In the genomic region with DNA sequence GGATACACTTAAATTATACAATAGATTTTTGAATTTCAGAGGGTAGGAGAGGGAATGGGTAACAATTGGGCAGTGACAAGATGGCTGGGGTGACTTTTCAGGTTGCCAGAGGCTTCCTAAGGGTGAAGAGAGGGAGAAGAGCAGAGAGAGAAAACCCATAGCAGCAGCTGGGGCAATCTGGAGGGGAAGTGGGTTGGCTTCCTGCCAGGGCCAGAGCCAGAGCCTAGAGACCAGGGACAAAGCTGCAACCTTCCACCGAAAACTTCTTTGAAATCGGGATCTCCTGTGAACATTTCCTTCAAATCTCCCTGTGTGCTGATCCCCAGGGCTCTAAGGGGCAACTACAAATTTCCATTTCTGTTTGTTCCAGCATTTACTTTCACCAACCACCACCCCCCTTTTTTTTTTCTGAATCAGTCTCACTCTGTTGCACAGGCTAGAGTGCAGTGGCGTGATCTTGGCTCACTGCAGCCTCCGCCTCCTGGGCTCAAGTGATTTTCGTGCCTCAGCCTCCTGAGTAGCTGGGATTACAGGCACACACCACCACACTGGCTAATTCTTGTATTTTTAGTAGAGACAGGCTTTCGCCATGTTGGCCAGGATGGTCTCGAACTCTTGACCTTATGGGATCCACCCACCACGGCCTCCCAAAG, we compare ENCODE assay signal across 8 cellular contexts. TPM values are rescaled to one million over a fixed set of nuclear protein-coding genes. Genes with fewer than 3 reads are reported as not detected.
A peak's percentile ranks its signal among the peaks of the same experiment; 100 is the strongest.
DNase-seq lines count a peak whose midpoint lies in the region; ATAC-seq and TF ChIP-seq lines count a peak whose summit lies in the region.

No MANE protein-coding gene starts in this region.

- H3K36me3 ChIP-seq in gastroesophageal sphincter = no peaks in the 10 kb centered on the region
- H3K36me3 ChIP-seq in thoracic aorta = no peaks in the 10 kb centered on the region
- H3K36me3 ChIP-seq in testis (ENCODE audit: low read depth, missing control alignments) = no peaks in the 10 kb centered on the region

- TF ChIP-seq EP300 in gastroesophageal sphincter (IDR thresholded peaks at IDR 0.05) = no peak

- H3K27me3 Mint-ChIP-seq in activated B cell treated with CpG ODN at 0.5 μM for 24 hours = no peaks in the 10 kb centered on the region

- no peaks in the 10 kb centered on the region for H3K9me3 Mint-ChIP-seq in activated B cell treated with CpG ODN at 0.5 μM for 24 hours

- peaks cover 5% of the 10 kb centered on the region for H3K36me3 Mint-ChIP-seq in activated B cell treated with CpG ODN at 0.5 μM for 24 hours (ENCODE audit: low read depth)

- 36 to 60% methylated on average over 3 to 6 of the region's 8 CpGs for whole genome bisulfite sequencing in gastroesophageal sphincter (ENCODE audit: low coverage in 1 of 2), 2 donors
- 75% methylated on average over 8 of the region's 8 CpGs for WGBS in testis, 2 donors

- POLR2A ChIA-PET in activated B cell treated with CpG ODN at 0.5 μM for 24 hours (lab: Charles Lee) = interaction anchor here (0.6 to 13.9 kb wide), 5 partner anchors 8 to 302 kb away, joined by 3 to 204 read pairs (median 4); a partner anchor contains a TSS

- H3K4me1 Mint-ChIP-seq in activated B cell treated with CpG ODN at 0.5 μM for 24 hours = peaks cover 51% of the 10 kb centered on the region

- peak overlapping the region in 3 of 4 donors; percentile 96 to 98 (median 97) for H3K27ac ChIP-seq in gastroesophageal sphincter
- H3K27ac ChIP-seq in thoracic aorta = peak overlapping the region; percentile 88 to 99
- H3K27ac ChIP-seq in testis = peak overlapping the region in 1 of 2 donors; percentile 94

- TF ChIP-seq POLR2A in gastroesophageal sphincter (IDR thresholded peaks at IDR 0.05) (no peak), testis (IDR thresholded peaks at IDR 0.05) (no peak)

- peak overlapping the region; percentile 25 for H3K4me3 Mint-ChIP-seq in activated B cell treated with CpG ODN at 0.5 μM for 24 hours

- H3K4me1 ChIP-seq in gastroesophageal sphincter (peaks cover 0 to 91% (median 33%) of the 10 kb centered on the region in 3 donors), thoracic aorta (ENCODE audit: control insufficient read depth in 1 of 2, low read depth in 2 of 2) (peaks cover 28 to 60% of the 10 kb centered on the region in 2 donors), testis (peaks cover 50% of the 10 kb centered on the region)

- no peak for ATAC-seq in Right ventricle myocardium inferior
- ATAC-seq in activated B cell treated with CpG ODN at 0.5 μM for 24 hours (ENCODE audit: low read depth) = no peak
- ATAC-seq in gastroesophageal sphincter = no peak
- no peak for ATAC-seq in thoracic aorta (ENCODE audit: insufficient number of reproducible peaks, low FRiP score, low read depth)
- ATAC-seq in GM21717 (IDR thresholded peaks at IDR 0.05; ENCODE audit: unreplicated experiment) = no peak

- H3K4me3 ChIP-seq in gastroesophageal sphincter = no peak overlapping the region
- no peak overlapping the region for H3K4me3 ChIP-seq in thoracic aorta
- H3K4me3 ChIP-seq in testis = no peak overlapping the region

- intact Hi-C loops in Right ventricle myocardium inferior (cut with DNase I) (no loop called here), cardiac septum (cut with DNase I) (no loop called here), activated B cell treated with CpG ODN at 0.5 μM for 24 hours (cut with micrococcal nuclease) (no loop called here), testis (cut with DNase I; ENCODE audit: low total_unique reads) (no loop called here)

- DNase-seq in Right ventricle myocardium inferior (ENCODE audit: missing footprints) (peak; percentile 84), cardiac septum (ENCODE audit: low spot score) (no peak), activated B cell treated with CpG ODN at 0.5 μM for 24 hours (no peak), thoracic aorta (ENCODE audit: low spot score) (no peak), GM19240 (ENCODE audit: insufficient read length, low spot score) (no peak), testis (no peak)

- H3K9me3 ChIP-seq in gastroesophageal sphincter (no peaks in the 10 kb centered on the region), thoracic aorta (no peaks in the 10 kb centered on the region), testis (no peaks in the 10 kb centered on the region)

- CTCF ChIA-PET in activated B cell treated with CpG ODN at 0.5 μM for 24 hours (lab: Charles Lee) = no interaction called here

- H3K27me3 ChIP-seq in gastroesophageal sphincter = no peaks in the 10 kb centered on the region
- no peaks in the 10 kb centered on the region for H3K27me3 ChIP-seq in thoracic aorta (replicated peaks; ENCODE audit: insufficient read depth)
- H3K27me3 ChIP-seq in testis = no peaks in the 10 kb centered on the region

- peak overlapping the region; percentile 73 for H3K27ac Mint-ChIP-seq in activated B cell treated with CpG ODN at 0.5 μM for 24 hours

- no peak for TF ChIP-seq CTCF in activated B cell treated with CpG ODN at 0.5 μM for 24 hours (IDR thresholded peaks at IDR 0.05)
- no peak for TF ChIP-seq CTCF in gastroesophageal sphincter (IDR thresholded peaks at IDR 0.05)
- no peak for TF ChIP-seq CTCF in thoracic aorta (IDR thresholded peaks at IDR 0.05)
- no peak for TF ChIP-seq CTCF in testis (IDR thresholded peaks at IDR 0.05)

RNA-seq across cellular contexts. Expression of a gene that starts 3.1 kb away (rescaled TPM):
- total RNA-seq in Right ventricle myocardium inferior (25.8 TPM), cardiac septum (21.0 TPM), activated B cell treated with CpG ODN at 0.5 μM for 24 hours (0.29 and 0.69 TPM in 2 replicates), gastroesophageal sphincter (100 to 1,000 TPM in 3 of 4 donors, 10 to 100 TPM in 1; 94.1 to 257 (median 174) TPM), thoracic aorta (100 to 1,000 TPM; 231 to 309 TPM), testis (10 to 100 TPM; 29.2 to 50.7 TPM)
- 35.9 TPM for polyA plus RNA-seq in testis (ENCODE audit: insufficient read depth, low read depth, low replicate concordance)

RNA-seq across cellular contexts. Expression of a gene that starts 3.9 kb away (rescaled TPM):
- total RNA-seq in Right ventricle myocardium inferior = 411 TPM
- total RNA-seq in cardiac septum = 339 TPM
- 243 and 265 TPM in 2 replicates for total RNA-seq in activated B cell treated with CpG ODN at 0.5 μM for 24 hours
- total RNA-seq in gastroesophageal sphincter = 100 to 1,000 TPM; 201 to 353 (median 221) TPM
- total RNA-seq in thoracic aorta = 100 to 1,000 TPM; 147 to 272 TPM
- total RNA-seq in testis = 100 to 1,000 TPM; 220 to 262 TPM
- 297 TPM for polyA plus RNA-seq in testis (ENCODE audit: insufficient read depth, low read depth, low replicate concordance)

RNA-seq across cellular contexts. Expression of a gene that starts 11.2 kb away (rescaled TPM):
- total RNA-seq in Right ventricle myocardium inferior (4.5 TPM), cardiac septum (1.1 TPM), activated B cell treated with CpG ODN at 0.5 μM for 24 hours (2.2 and 2.6 TPM in 2 replicates), gastroesophageal sphincter (1 to 10 TPM; 1.2 to 6.1 (median 1.9) TPM), thoracic aorta (1 to 10 TPM; 1.5 to 2.6 TPM), testis (10 to 100 TPM in 1 of 2 donors, 1 to 10 TPM in 1; 5.3 to 13.4 TPM)
- polyA plus RNA-seq in testis (ENCODE audit: insufficient read depth, low read depth, low replicate concordance) = 11.5 TPM

RNA-seq across cellular contexts. Expression of a gene that starts 23.9 kb away (rescaled TPM):
- total RNA-seq in Right ventricle myocardium inferior = 9.9 TPM
- 11.7 TPM for total RNA-seq in cardiac septum
- 14.9 and 15.2 TPM in 2 replicates for total RNA-seq in activated B cell treated with CpG ODN at 0.5 μM for 24 hours
- 10 to 100 TPM; 16.2 to 31.7 (median 23.0) TPM for total RNA-seq in gastroesophageal sphincter
- total RNA-seq in thoracic aorta = 10 to 100 TPM in 1 of 2 donors, 1 to 10 TPM in 1; 7.8 to 10.8 TPM
- total RNA-seq in testis = 100 to 1,000 TPM; 227 to 294 TPM
- 784 TPM for polyA plus RNA-seq in testis (ENCODE audit: insufficient read depth, low read depth, low replicate concordance)

RNA-seq across cellular contexts. Expression of a gene that starts 42.6 kb away (rescaled TPM):
- total RNA-seq in Right ventricle myocardium inferior (32.7 TPM), cardiac septum (40.3 TPM), activated B cell treated with CpG ODN at 0.5 μM for 24 hours (84.4 and 92.1 TPM in 2 replicates), gastroesophageal sphincter (10 to 100 TPM; 16.7 to 39.4 (median 30.3) TPM), thoracic aorta (10 to 100 TPM; 68.2 to 84.4 TPM), testis (10 to 100 TPM; 64.8 to 73.9 TPM)
- polyA plus RNA-seq in testis (ENCODE audit: insufficient read depth, low read depth, low replicate concordance) = 81.9 TPM

Comparison
In these comparisons a context has a peak if more than half of its experiments do, and no peak if none do; other contexts are left out.
1. RNA of a gene that starts 3.1 kb away (total RNA-seq): 231 to 309 TPM in thoracic aorta, 94.1 to 257 TPM in gastroesophageal sphincter, 29.2 to 50.7 TPM in testis, 25.8 TPM in Right ventricle myocardium inferior (single experiment) and 21.0 TPM in cardiac septum (single experiment); 0.29 to 0.69 TPM in activated B cell treated with CpG ODN at 0.5 μM for 24 hours; every median in the first group is over 10 times any median in the second.